1 cellular context compared by ENCODE assay signal in the genomic region with DNA sequence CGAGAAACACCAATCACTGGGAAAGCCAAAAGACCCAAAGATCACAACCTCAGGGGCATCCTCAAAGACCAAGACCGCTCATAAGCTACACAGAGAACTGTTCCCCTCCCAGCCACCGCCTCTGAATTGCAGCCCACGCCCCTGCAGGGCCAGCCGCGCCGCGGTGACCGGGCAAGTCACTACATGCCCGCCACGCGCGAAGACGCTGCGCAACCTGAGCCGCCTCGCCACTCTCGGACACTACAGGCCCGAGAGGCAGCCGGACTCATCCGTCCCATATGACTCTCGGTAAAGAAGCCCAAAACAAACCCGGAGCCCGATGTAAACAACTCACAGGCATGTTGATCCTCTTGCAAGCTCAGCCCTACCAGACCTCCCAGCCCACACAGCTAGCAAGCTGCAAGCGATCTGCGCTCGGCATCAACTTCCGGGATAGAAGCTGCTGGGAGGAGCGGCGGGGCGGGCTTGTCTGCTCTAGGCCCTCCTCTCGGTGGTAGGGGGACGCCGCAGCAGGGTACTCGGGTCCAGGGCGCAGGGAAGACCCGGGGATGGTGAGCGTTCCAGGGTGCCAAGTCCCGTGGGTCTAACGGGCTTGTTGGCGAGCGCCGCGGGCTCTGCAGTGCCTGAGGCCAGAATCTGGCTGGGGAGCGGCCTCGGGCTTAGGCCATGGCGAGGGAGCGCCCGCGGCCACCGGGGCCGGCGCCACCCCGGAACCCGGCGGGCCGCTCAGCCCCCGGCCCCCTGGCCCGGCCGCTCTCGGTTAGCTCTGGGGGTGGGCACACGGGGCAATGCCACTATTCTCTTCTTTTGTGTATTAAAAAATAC.
A peak's percentile ranks its signal among the peaks of the same experiment; 100 is the strongest.
TF ChIP-seq lines count a peak whose summit lies in the region.

TSS of gene RPS27L (minus strand) at position 412 of the 825 bp plus-strand sequence. CDS start at position 340, 72 bp downstream.

TF ChIP-seq in HepG2, 621 proteins besides CTCF, POLR2A, EP300 and RAD21 (continued from another document and continues in another):
- TF ChIP-seq, protein P1, sequence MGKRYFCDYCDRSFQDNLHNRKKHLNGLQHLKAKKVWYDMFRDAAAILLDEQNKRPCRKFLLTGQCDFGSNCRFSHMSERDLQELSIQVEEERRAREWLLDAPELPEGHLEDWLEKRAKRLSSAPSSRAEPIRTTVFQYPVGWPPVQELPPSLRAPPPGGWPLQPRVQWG (CRISPR knock-in tag; IDR thresholded peaks at IDR 0.05; ENCODE audit: borderline replicate concordance, low read depth): no peak
- TF ChIP-seq ZBTB46 (CRISPR knock-in tag; IDR thresholded peaks at IDR 0.05; ENCODE audit: borderline replicate concordance): no peak
- TF ChIP-seq ZNF672 (CRISPR knock-in tag; IDR thresholded peaks at IDR 0.05): no peak
- TF ChIP-seq ZSCAN22 (CRISPR knock-in tag; IDR thresholded peaks at IDR 0.05): no peak
- TF ChIP-seq, protein P2, sequence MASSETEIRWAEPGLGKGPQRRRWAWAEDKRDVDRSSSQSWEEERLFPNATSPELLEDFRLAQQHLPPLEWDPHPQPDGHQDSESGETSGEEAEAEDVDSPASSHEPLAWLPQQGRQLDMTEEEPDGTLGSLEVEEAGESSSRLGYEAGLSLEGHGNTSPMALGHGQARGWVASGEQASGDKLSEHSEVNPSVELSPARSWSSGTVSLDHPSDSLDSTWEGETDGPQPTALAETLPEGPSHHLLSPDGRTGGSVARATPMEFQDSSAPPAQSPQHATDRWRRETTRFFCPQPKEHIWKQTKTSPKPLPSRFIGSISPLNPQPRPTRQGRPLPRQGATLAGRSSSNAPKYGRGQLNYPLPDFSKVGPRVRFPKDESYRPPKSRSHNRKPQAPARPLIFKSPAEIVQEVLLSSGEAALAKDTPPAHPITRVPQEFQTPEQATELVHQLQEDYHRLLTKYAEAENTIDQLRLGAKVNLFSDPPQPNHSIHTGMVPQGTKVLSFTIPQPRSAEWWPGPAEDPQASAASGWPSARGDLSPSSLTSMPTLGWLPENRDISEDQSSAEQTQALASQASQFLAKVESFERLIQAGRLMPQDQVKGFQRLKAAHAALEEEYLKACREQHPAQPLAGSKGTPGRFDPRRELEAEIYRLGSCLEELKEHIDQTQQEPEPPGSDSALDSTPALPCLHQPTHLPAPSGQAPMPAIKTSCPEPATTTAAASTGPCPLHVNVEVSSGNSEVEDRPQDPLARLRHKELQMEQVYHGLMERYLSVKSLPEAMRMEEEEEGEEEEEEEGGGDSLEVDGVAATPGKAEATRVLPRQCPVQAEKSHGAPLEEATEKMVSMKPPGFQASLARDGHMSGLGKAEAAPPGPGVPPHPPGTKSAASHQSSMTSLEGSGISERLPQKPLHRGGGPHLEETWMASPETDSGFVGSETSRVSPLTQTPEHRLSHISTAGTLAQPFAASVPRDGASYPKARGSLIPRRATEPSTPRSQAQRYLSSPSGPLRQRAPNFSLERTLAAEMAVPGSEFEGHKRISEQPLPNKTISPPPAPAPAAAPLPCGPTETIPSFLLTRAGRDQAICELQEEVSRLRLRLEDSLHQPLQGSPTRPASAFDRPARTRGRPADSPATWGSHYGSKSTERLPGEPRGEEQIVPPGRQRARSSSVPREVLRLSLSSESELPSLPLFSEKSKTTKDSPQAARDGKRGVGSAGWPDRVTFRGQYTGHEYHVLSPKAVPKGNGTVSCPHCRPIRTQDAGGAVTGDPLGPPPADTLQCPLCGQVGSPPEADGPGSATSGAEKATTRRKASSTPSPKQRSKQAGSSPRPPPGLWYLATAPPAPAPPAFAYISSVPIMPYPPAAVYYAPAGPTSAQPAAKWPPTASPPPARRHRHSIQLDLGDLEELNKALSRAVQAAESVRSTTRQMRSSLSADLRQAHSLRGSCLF (CRISPR knock-in tag; IDR thresholded peaks at IDR 0.05; ENCODE audit: borderline replicate concordance): peak; percentile 43; the same call in 1 of the 2 replicates
- no peak for TF ChIP-seq ATM (IDR thresholded peaks at IDR 0.05; ENCODE audit: borderline replicate concordance)
- no peak; the same call in 1 of the 2 replicates for TF ChIP-seq CBFB (CRISPR knock-in tag; IDR thresholded peaks at IDR 0.05)
- peak; percentile 53 for TF ChIP-seq HNF4A (CRISPR knock-in tag; IDR thresholded peaks at IDR 0.05)
- TF ChIP-seq PHF8 (CRISPR knock-in tag; IDR thresholded peaks at IDR 0.05): peak; percentile 94
- 0 out of 2 replicates have a peak, but pooled peaks have one; percentile 9 for TF ChIP-seq ZFP36L1 (CRISPR knock-in tag; IDR thresholded peaks at IDR 0.05)
- TF ChIP-seq ZNF878 (CRISPR knock-in tag; IDR thresholded peaks at IDR 0.05): no peak
- TF ChIP-seq ZNF577 (CRISPR knock-in tag; IDR thresholded peaks at IDR 0.05; ENCODE audit: borderline replicate concordance, low read depth): no peak
- TF ChIP-seq, protein P3, sequence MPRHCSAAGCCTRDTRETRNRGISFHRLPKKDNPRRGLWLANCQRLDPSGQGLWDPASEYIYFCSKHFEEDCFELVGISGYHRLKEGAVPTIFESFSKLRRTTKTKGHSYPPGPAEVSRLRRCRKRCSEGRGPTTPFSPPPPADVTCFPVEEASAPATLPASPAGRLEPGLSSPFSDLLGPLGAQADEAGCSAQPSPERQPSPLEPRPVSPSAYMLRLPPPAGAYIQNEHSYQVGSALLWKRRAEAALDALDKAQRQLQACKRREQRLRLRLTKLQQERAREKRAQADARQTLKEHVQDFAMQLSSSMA (CRISPR knock-in tag; IDR thresholded peaks at IDR 0.05): no peak
- TF ChIP-seq, protein P4, sequence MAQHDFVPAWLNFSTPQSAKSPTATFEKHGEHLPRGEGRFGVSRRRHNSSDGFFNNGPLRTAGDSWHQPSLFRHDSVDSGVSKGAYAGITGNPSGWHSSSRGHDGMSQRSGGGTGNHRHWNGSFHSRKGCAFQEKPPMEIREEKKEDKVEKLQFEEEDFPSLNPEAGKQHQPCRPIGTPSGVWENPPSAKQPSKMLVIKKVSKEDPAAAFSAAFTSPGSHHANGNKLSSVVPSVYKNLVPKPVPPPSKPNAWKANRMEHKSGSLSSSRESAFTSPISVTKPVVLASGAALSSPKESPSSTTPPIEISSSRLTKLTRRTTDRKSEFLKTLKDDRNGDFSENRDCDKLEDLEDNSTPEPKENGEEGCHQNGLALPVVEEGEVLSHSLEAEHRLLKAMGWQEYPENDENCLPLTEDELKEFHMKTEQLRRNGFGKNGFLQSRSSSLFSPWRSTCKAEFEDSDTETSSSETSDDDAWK (CRISPR knock-in tag; IDR thresholded peaks at IDR 0.05): no peak
- no peak; the same call in 1 of the 2 replicates for TF ChIP-seq ZNF7 (CRISPR knock-in tag; IDR thresholded peaks at IDR 0.05)
- peak; percentile 31; the same call in 1 of the 2 replicates for TF ChIP-seq MLX (CRISPR knock-in tag; IDR thresholded peaks at IDR 0.05)
- TF ChIP-seq, protein P5, sequence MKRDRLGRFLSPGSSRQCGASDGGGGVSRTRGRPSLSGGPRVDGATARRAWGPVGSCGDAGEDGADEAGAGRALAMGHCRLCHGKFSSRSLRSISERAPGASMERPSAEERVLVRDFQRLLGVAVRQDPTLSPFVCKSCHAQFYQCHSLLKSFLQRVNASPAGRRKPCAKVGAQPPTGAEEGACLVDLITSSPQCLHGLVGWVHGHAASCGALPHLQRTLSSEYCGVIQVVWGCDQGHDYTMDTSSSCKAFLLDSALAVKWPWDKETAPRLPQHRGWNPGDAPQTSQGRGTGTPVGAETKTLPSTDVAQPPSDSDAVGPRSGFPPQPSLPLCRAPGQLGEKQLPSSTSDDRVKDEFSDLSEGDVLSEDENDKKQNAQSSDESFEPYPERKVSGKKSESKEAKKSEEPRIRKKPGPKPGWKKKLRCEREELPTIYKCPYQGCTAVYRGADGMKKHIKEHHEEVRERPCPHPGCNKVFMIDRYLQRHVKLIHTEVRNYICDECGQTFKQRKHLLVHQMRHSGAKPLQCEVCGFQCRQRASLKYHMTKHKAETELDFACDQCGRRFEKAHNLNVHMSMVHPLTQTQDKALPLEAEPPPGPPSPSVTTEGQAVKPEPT (CRISPR knock-in tag; IDR thresholded peaks at IDR 0.05; ENCODE audit: low read depth): peak; percentile 66; the same call in 1 of the 2 replicates
- TF ChIP-seq KLF11 (CRISPR knock-in tag; IDR thresholded peaks at IDR 0.05): no peak
- peak; percentile 76; the same call in 1 of the 2 replicates for TF ChIP-seq ZNF180 (CRISPR knock-in tag; IDR thresholded peaks at IDR 0.05; ENCODE audit: borderline replicate concordance, low read depth)
- 0 out of 2 replicates have a peak, but pooled peaks have one; percentile 54 for TF ChIP-seq ZKSCAN8 (CRISPR knock-in tag; IDR thresholded peaks at IDR 0.05; ENCODE audit: borderline replicate concordance)
- no peak for TF ChIP-seq ZNF790 (CRISPR knock-in tag; IDR thresholded peaks at IDR 0.05; ENCODE audit: borderline replicate concordance)
- no peak for TF ChIP-seq ZNF713 (CRISPR knock-in tag; IDR thresholded peaks at IDR 0.05)
- peak; percentile 86 for TF ChIP-seq ZMYM4 (CRISPR knock-in tag; IDR thresholded peaks at IDR 0.05)
- no peak for TF ChIP-seq SOX6 (IDR thresholded peaks at IDR 0.05)
- TF ChIP-seq SOX6 (CRISPR knock-in tag; IDR thresholded peaks at IDR 0.05): peak; percentile 56
- no peak for TF ChIP-seq RARG (CRISPR knock-in tag; IDR thresholded peaks at IDR 0.05; ENCODE audit: low read depth)
- no peak for TF ChIP-seq TBL1XR1 (IDR thresholded peaks at IDR 0.05; ENCODE audit: borderline replicate concordance, low read length, partially characterized antibody)
- peak; percentile 97 for TF ChIP-seq DMAP1 (CRISPR knock-in tag; IDR thresholded peaks at IDR 0.05)
- TF ChIP-seq ZNF383 (CRISPR knock-in tag; IDR thresholded peaks at IDR 0.05; ENCODE audit: borderline replicate concordance): no peak
- no peak for TF ChIP-seq ZNF572 (CRISPR knock-in tag; IDR thresholded peaks at IDR 0.05)
- TF ChIP-seq, protein P6, sequence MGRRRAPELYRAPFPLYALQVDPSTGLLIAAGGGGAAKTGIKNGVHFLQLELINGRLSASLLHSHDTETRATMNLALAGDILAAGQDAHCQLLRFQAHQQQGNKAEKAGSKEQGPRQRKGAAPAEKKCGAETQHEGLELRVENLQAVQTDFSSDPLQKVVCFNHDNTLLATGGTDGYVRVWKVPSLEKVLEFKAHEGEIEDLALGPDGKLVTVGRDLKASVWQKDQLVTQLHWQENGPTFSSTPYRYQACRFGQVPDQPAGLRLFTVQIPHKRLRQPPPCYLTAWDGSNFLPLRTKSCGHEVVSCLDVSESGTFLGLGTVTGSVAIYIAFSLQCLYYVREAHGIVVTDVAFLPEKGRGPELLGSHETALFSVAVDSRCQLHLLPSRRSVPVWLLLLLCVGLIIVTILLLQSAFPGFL (CRISPR knock-in tag; IDR thresholded peaks at IDR 0.05): no peak
- TF ChIP-seq KAT8 (CRISPR knock-in tag; IDR thresholded peaks at IDR 0.05): peak; percentile 90
- TF ChIP-seq ZBTB49 (CRISPR knock-in tag; IDR thresholded peaks at IDR 0.05; ENCODE audit: borderline replicate concordance): 0 out of 2 replicates have a peak, but pooled peaks have one; percentile 7
- TF ChIP-seq TGIF2 (CRISPR knock-in tag; IDR thresholded peaks at IDR 0.05): peak; percentile 81
- TF ChIP-seq RFXAP (CRISPR knock-in tag; IDR thresholded peaks at IDR 0.05; ENCODE audit: borderline replicate concordance): peak; percentile 92
- no peak for TF ChIP-seq CHD2 (IDR thresholded peaks at IDR 0.05; ENCODE audit: low read depth, low read length)
- no peak for TF ChIP-seq HNRNPK (IDR thresholded peaks at IDR 0.05; ENCODE audit: low read depth, low read length, poor library complexity, severe bottlenecking)
- no peak for TF ChIP-seq ZKSCAN1 (IDR thresholded peaks at IDR 0.05; ENCODE audit: low read length)
- no peak for TF ChIP-seq ZNF354B (CRISPR knock-in tag; IDR thresholded peaks at IDR 0.05)
- peak; percentile 53; the same call in 1 of the 2 replicates for TF ChIP-seq BCL6 (CRISPR knock-in tag; IDR thresholded peaks at IDR 0.05)
- peak; percentile 88; the same call in 1 of the 2 replicates for TF ChIP-seq ZSCAN12 (CRISPR knock-in tag; IDR thresholded peaks at IDR 0.05)
- TF ChIP-seq ZFP36L2 (CRISPR knock-in tag; IDR thresholded peaks at IDR 0.05): no peak
- TF ChIP-seq CBX1 (IDR thresholded peaks at IDR 0.05; ENCODE audit: low read depth): peak; percentile 91
